Comparison of ENCODE assay signal across 7 cellular contexts in genomic region chr1:43358746-43359693, GRCh38. TPM values are rescaled to one million over a fixed set of nuclear protein-coding genes. Genes with fewer than 3 reads are reported as not detected.
DNase-seq lines count a peak whose midpoint lies in the region; ATAC-seq, FAIRE-seq and TF ChIP-seq lines count a peak whose summit lies in the region.

CDC20 (plus strand) TSS chr1:43358981; CDS start chr1:43359216, 235 bp downstream.

- in situ Hi-C loops in astrocyte of the cerebellum (cut with HindIII; ENCODE audit: low sequenced_read_pairs) = no loop called here

- DNase-seq in GM18507 (ENCODE audit: extremely low spot score, insufficient read length, low read depth) (peak; percentile 87), NCI-H2029 treated with DMSO at 0.1 percent for 48 hours (lab: John Stamatoyannopoulos, UW) (peak; percentile 99), T-helper 9 cell (peak; percentile 96), astrocyte of the cerebellum (ENCODE audit: low read depth) (peak; percentile 87), hepatic stellate cell (ENCODE audit: low spot score) (peak; percentile 98), renal cortical epithelial cell (ENCODE audit: low read depth) (peak; percentile 87)

- TF ChIP-seq CTCF in astrocyte of the cerebellum (IDR thresholded peaks at IDR 0.05; ENCODE audit: low read depth, low read length, missing control alignments) = no peak

- peak; percentile 94 for FAIRE-seq in GM18507 (lab: Jason Lieb, UNC)

- ATAC-seq in HG02981 (IDR thresholded peaks at IDR 0.05; ENCODE audit: unreplicated experiment) = peak; percentile 94

- peak within 1 kb of the TSS; percentile 65 for H3K4me3 ChIP-seq in astrocyte of the cerebellum (ENCODE audit: low read depth, low read length)

RNA-seq across cellular contexts. Expression of gene CDC20, which starts in this region (rescaled TPM):
- total RNA-seq in renal cortical epithelial cell = 2.1 and 42.5 TPM in 2 replicates

Comparison
In these comparisons a context has a peak if more than half of its experiments do, and no peak if none do; other contexts are left out.
1. Peak in every context shown above with its lines: DNase-seq, ATAC-seq and H3K4me3 ChIP-seq.